Comparison of ENCODE assay signal across 15 cellular contexts in genomic region chr9:121189006-121189405, GRCh38.
"Had no signal": no experiment of that assay in that cellular context is flagged by ENCODE, and none has a peak within 500 bp of the region (broad histone marks: within the 10 kb centered on the region; RNA-seq: fewer than 3 reads in every experiment).

No MANE protein-coding gene starts in this region.

- H3K9me3 Mint-ChIP-seq: activated CD4-positive, alpha-beta T cell treated with anti-CD3 and anti-CD28 coated beads, Interleukin-2, amount 10 ng/mL, durations not matched to agents 7 days and 5 days; activated T-helper 1 cell treated with anti-CD3 and anti-CD28 coated beads, Interleukin-12 subunit alpha, Interleukin-12 subunit beta, Interleukin-2, Interleukin-4 antibody, amounts not matched to agents 30 ng/mL and 10 ng/mL and 1 ng/mL, durations not matched to agents 14 hours and 24 hours and 36 hours; endodermal cell had no signal

- H3K27me3 Mint-ChIP-seq: activated CD4-positive, alpha-beta T cell treated with anti-CD3 and anti-CD28 coated beads, Interleukin-2, amount 10 ng/mL, durations not matched to agents 7 days and 5 days had no signal

- ATAC-seq: esophagus mucosa, left cardiac atrium had no signal

- H3K4me3 Mint-ChIP-seq: activated CD4-positive, alpha-beta T cell treated with anti-CD3 and anti-CD28 coated beads, Interleukin-2, amount 10 ng/mL, durations not matched to agents 7 days and 5 days; activated T-helper 1 cell treated with anti-CD3 and anti-CD28 coated beads, Interleukin-12 subunit alpha, Interleukin-12 subunit beta, Interleukin-2, Interleukin-4 antibody, amounts not matched to agents 30 ng/mL and 10 ng/mL and 1 ng/mL, durations not matched to agents 14 hours and 24 hours and 36 hours; endodermal cell had no signal

- H3K27ac Mint-ChIP-seq: activated CD4-positive, alpha-beta T cell treated with anti-CD3 and anti-CD28 coated beads, Interleukin-2, amount 10 ng/mL, durations not matched to agents 7 days and 5 days; activated T-helper 1 cell treated with anti-CD3 and anti-CD28 coated beads, Interleukin-12 subunit alpha, Interleukin-12 subunit beta, Interleukin-2, Interleukin-4 antibody, amounts not matched to agents 30 ng/mL and 10 ng/mL and 1 ng/mL, durations not matched to agents 14 hours and 24 hours and 36 hours; endodermal cell had no signal

- DNase-seq: activated CD4-positive, alpha-beta T cell treated with anti-CD3 and anti-CD28 coated beads, Interleukin-2, amount 10 ng/mL, durations not matched to agents 7 days and 5 days; activated naive CD4-positive, alpha-beta T cell treated with anti-CD3 and anti-CD28 coated beads, Interleukin-2, amount 50 U/mL, for 16 hours; brain microvascular endothelial cell; cerebellar nuclear complex; dermis blood vessel endothelial cell; endodermal cell; hypothalamus; left cardiac atrium; mammary epithelial cell; stimulated activated CD4-positive, alpha-beta T cell treated with anti-CD3 and anti-CD28 coated beads, Interleukin-15, amount 100 ng/mL, for 24 hours; stimulated activated CD4-positive, alpha-beta T cell treated with anti-CD3 and anti-CD28 coated beads, Interleukin-4, amount 100 ng/mL, for 24 hours; stomach had no signal

- H3K4me3 ChIP-seq: stomach, thoracic aorta had no signal

- H3K27me3 ChIP-seq: brain microvascular endothelial cell, stomach had no signal

- H3K27ac ChIP-seq: brain microvascular endothelial cell, stomach, thoracic aorta had no signal

- H3K36me3 ChIP-seq: brain microvascular endothelial cell, thoracic aorta had no signal

- H3K9me3 ChIP-seq: stomach, thoracic aorta had no signal
